Comparison of ENCODE assay signal across 8 cellular contexts in the genomic region with DNA sequence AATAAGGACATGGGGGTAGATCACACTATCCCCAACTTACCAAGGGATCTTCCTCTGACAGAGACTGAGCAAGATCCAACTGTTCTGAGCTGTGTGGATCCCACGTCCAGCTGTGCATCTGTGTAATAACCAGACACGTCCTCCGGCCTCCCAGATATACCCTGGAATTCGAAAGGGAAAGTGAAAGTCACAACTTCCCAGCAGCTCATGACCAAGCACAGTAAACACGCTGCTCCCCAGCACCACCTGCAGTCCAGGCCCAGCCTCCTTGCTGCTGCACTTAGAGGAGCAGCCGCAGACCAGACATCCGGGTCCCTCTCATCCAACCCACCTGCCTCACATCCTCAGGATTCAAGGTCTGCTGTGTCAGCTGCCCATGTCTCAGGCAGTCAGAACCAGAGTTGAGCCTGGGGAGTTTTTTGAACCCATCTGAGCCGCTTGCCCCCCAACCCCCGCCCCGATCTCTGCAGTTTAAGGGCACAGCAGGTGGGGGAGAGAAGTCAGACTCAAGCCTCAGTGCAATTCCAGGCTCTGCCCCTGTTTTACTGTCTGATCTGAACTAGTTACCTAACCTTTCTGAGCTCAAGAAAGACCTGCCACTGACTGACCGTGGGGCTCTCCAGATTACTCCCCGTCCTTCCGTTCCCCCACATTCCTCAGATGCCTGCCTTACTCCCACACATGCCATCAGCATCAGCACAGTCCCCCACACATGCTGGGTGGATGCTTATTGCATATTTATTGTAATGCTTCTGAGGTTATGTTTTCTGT. TPM values are rescaled to one million over a fixed set of nuclear protein-coding genes. Genes with fewer than 3 reads are reported as not detected.
DNase-seq lines count a peak whose midpoint lies in the region; ATAC-seq and TF ChIP-seq lines count a peak whose summit lies in the region.

A gene with protein sequence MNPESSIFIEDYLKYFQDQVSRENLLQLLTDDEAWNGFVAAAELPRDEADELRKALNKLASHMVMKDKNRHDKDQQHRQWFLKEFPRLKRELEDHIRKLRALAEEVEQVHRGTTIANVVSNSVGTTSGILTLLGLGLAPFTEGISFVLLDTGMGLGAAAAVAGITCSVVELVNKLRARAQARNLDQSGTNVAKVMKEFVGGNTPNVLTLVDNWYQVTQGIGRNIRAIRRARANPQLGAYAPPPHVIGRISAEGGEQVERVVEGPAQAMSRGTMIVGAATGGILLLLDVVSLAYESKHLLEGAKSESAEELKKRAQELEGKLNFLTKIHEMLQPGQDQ (minus strand): TSS at position 127 of the 771 bp plus-strand sequence. CDS start 6,365 bp downstream, outside the sequence.

- H3K4me1 ChIP-seq in duodenal mucosa (ENCODE audit: control insufficient read depth in 1 of 2, insufficient read depth in 2 of 2, low read length in 2 of 2) (peaks cover 30 to 31% of the 10 kb centered on the region in 2 donors), right lobe of liver (peaks cover 0 to 22% (median 5%) of the 10 kb centered on the region in 4 donors)

- CTCF ChIA-PET in activated CD4-positive, alpha-beta memory T cell treated with anti-CD3 and anti-CD28 coated beads for 36 hours (lab: Charles Lee), result interaction anchor here (0.6 to 5.0 kb wide), 33 partner anchors 9 to 892 kb away, joined by 3 to 42 read pairs (median 4); partner anchors contain the start of genes APOL1, APOL3 and FOXRED2

- peak within 1 kb of the TSS; percentile 98 for H3K4me3 Mint-ChIP-seq in activated CD4-positive, alpha-beta memory T cell treated with anti-CD3 and anti-CD28 coated beads for 36 hours

- H3K27me3 ChIP-seq in duodenal mucosa (ENCODE audit: control insufficient read depth in 1 of 2, insufficient read depth in 2 of 2, low read length in 2 of 2), result no peaks in the 10 kb centered on the region
- H3K27me3 ChIP-seq in right lobe of liver, result no peaks in the 10 kb centered on the region

- peaks cover 5% of the 10 kb centered on the region for H3K9me3 Mint-ChIP-seq in activated CD4-positive, alpha-beta memory T cell treated with anti-CD3 and anti-CD28 coated beads for 36 hours

- H3K27me3 Mint-ChIP-seq in activated CD4-positive, alpha-beta memory T cell treated with anti-CD3 and anti-CD28 coated beads for 36 hours, result no peaks in the 10 kb centered on the region

- ATAC-seq in HG03460 (IDR thresholded peaks at IDR 0.05; ENCODE audit: unreplicated experiment), result peak; percentile 80
- peak; percentile 91 to 97 (median 94) for ATAC-seq in right lobe of liver

- no peaks in the 10 kb centered on the region for H3K9me3 ChIP-seq in duodenal mucosa (ENCODE audit: control insufficient read depth in 1 of 2, low read length in 2 of 2)
- no peaks in the 10 kb centered on the region for H3K9me3 ChIP-seq in right lobe of liver

- peak within 1 kb of the TSS; percentile 74 for H3K27ac ChIP-seq in duodenal mucosa (ENCODE audit: low read depth, low read length)
- peak within 1 kb of the TSS; percentile 78 to 95 (median 90) for H3K27ac ChIP-seq in right lobe of liver

- H3K4me3 ChIP-seq in duodenal mucosa (ENCODE audit: low read depth in 1 of 2, low read length in 2 of 2) (peak within 1 kb of the TSS; percentile 79 to 95), right lobe of liver (peak within 1 kb of the TSS; percentile 73 to 84 (median 78))

- TF ChIP-seq CTCF in right lobe of liver (IDR thresholded peaks at IDR 0.05), result peak; percentile 60 to 76 (median 72)

- WGBS in right lobe of liver (ENCODE audit: insufficient coverage, low coverage, low lambda C conversion rate, missing lambda C conversion rate), result 25% methylated on average over 10 of the region's 13 CpGs

- H3K36me3 Mint-ChIP-seq in activated CD4-positive, alpha-beta memory T cell treated with anti-CD3 and anti-CD28 coated beads for 36 hours, result peaks cover 38% of the 10 kb centered on the region

- H3K27ac Mint-ChIP-seq in activated CD4-positive, alpha-beta memory T cell treated with anti-CD3 and anti-CD28 coated beads for 36 hours, result peak within 1 kb of the TSS; percentile 99

- TF ChIP-seq POLR2A in right lobe of liver (IDR thresholded peaks at IDR 0.05), result peak; percentile 84

- DNase-seq in C1 segment of cervical spinal cord (lab: John Stamatoyannopoulos, UW), result peak in 13 of 14 donors; percentile 42 to 94 (median 76)
- peak; percentile 89 for DNase-seq in GM19240 (ENCODE audit: insufficient read length, low spot score)
- DNase-seq in NCI-H69 (lab: John Stamatoyannopoulos, UW), result peak; percentile 95
- peak; percentile 93 for DNase-seq in activated CD4-positive, alpha-beta memory T cell treated with anti-CD3 and anti-CD28 coated beads for 36 hours
- DNase-seq in right lobe of liver, result peak; percentile 91
- peak; percentile 76 to 90 for DNase-seq in stimulated activated CD4-positive, alpha-beta T cell treated with anti-CD3 and anti-CD28 coated beads, Interleukin-4, amount 100 ng/mL, for 4 hours

- H3K9ac ChIP-seq in duodenal mucosa (ENCODE audit: low read depth in 1 of 2, low read length in 2 of 2), result peak within 1 kb of the TSS; percentile 85 to 87

- H3K4me1 Mint-ChIP-seq in activated CD4-positive, alpha-beta memory T cell treated with anti-CD3 and anti-CD28 coated beads for 36 hours (ENCODE audit: low read depth), result peaks cover 45% of the 10 kb centered on the region

- POLR2A ChIA-PET in activated CD4-positive, alpha-beta memory T cell treated with anti-CD3 and anti-CD28 coated beads for 36 hours (lab: Charles Lee), result interaction anchor here (0.9 to 4.3 kb wide), 5 partner anchors 14 to 271 kb away, joined by 3 to 38 read pairs (median 4); partner anchors contain the start of gene APOL1

- intact Hi-C loops in activated CD4-positive, alpha-beta memory T cell treated with anti-CD3 and anti-CD28 coated beads for 36 hours (cut with micrococcal nuclease), result loop anchor here (1.0 to 10.0 kb wide), 5 partner anchors 14 to 595 kb away; partner anchors contain the start of genes APOL1, APOL3 and APOL6
- intact Hi-C loops in right lobe of liver (cut with DNase I), result loop anchor here (10.0 kb wide), 1 partner anchor 45 kb away; no protein-coding TSS in a partner anchor

- H3K36me3 ChIP-seq in duodenal mucosa (ENCODE audit: control insufficient read depth in 1 of 2, insufficient read depth in 2 of 2, low read length in 2 of 2) (peaks cover 0 to 6% of the 10 kb centered on the region in 2 donors), right lobe of liver (no peaks in the 10 kb centered on the region)

RNA-seq across cellular contexts. Expression of the gene that starts here (rescaled TPM):
- 10 to 100 TPM; 76.4 to 82.9 TPM for total RNA-seq in activated CD4-positive, alpha-beta memory T cell treated with anti-CD3 and anti-CD28 coated beads for 36 hours
- total RNA-seq in right lobe of liver, result 100 to 1,000 TPM in 1 of 6 experiments, 10 to 100 TPM in 5; 40.8 to 121 (median 57.5) TPM

Comparison
In these comparisons a context has a peak if more than half of its experiments do, and no peak if none do; other contexts are left out.
1. Peak in every context shown above with its lines: DNase-seq, ATAC-seq, H3K4me3 ChIP-seq and H3K27ac ChIP-seq.